1 cellular context compared by ENCODE assay signal in the genomic region with DNA sequence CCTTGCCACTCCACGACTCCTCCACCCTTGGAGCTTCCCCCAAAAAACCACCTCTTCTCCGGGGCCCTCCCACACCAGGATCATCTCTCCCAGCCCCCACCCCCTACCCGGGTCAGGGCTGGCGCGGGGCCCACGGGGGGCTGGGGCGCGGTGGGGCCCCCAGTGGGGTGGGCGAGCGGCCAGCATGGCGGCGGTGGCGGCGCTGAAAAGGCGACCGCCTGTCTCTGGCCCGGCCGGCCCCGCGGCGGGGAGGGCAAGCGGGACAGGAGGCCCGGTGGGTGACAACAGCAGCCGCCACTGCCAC.
TF ChIP-seq lines count a peak whose summit lies in the region.

No MANE protein-coding gene starts in this region.

TF ChIP-seq in SK-N-SH, 30 proteins besides CTCF, POLR2A, EP300 and RAD21 (continued from another document):
- TF ChIP-seq, protein P1, sequence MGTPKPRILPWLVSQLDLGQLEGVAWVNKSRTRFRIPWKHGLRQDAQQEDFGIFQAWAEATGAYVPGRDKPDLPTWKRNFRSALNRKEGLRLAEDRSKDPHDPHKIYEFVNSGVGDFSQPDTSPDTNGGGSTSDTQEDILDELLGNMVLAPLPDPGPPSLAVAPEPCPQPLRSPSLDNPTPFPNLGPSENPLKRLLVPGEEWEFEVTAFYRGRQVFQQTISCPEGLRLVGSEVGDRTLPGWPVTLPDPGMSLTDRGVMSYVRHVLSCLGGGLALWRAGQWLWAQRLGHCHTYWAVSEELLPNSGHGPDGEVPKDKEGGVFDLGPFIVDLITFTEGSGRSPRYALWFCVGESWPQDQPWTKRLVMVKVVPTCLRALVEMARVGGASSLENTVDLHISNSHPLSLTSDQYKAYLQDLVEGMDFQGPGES (IDR thresholded peaks at IDR 0.05; ENCODE audit: low read depth, low read length): no peak
- TF ChIP-seq MEF2A (IDR thresholded peaks at IDR 0.05; ENCODE audit: borderline replicate concordance, low read depth) (no peak), EZH2phosphoT487 (IDR thresholded peaks at IDR 0.05; ENCODE audit: borderline replicate concordance, low read depth) (no peak), TEAD4 (IDR thresholded peaks at IDR 0.05; ENCODE audit: borderline replicate concordance, insufficient read depth) (no peak), MXI1 (IDR thresholded peaks at IDR 0.05; ENCODE audit: low read depth, low read length) (no peak), SMC3 (IDR thresholded peaks at IDR 0.05; ENCODE audit: low read depth, low read length) (no peak)
